Comparison of ENCODE assay signal across 24 cellular contexts in the genomic region with DNA sequence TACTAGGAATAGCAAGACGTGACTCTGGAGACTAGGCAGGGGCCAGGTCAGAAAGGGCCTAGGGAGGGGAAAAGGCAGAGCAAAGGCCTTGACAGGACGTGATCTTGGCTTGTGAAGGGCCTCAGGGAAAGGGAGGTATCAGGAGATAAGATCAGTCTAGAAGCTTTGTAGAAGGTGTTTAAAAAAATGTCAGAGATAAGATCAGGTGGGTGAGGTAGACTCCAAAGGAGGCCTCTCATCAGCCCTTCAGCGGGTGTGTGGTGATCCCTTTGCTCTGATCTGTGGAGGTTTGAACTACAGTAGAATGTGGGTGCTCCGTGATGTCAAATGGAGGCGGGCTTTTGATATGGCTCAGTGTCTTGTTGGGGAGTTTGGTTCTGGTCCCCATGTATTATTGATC.
DNase-seq lines count a peak whose midpoint lies in the region; ATAC-seq lines count a peak whose summit lies in the region.
"Had no signal": no experiment of that assay in that cellular context is flagged by ENCODE, and none has a peak within 500 bp of the region (broad histone marks: within the 10 kb centered on the region; RNA-seq: fewer than 3 reads in every experiment).

No MANE protein-coding gene starts in this region.

- H3K27ac ChIP-seq in substantia nigra (ENCODE audit: low read depth, low read length, poor library complexity, severe bottlenecking) = no peak overlapping the region
- H3K27ac ChIP-seq: A549, esophagus squamous epithelium, gastrocnemius medialis, HL-60, stomach had no signal

- DNase-seq in activated T-cell treated with anti-CD3 and anti-CD28 coated beads, Interleukin-2, amount 50 U/mL, for 72 hours = peak in 1 of 2 donors; percentile 9
- no peak for DNase-seq in activated T-cell treated with anti-CD3 and anti-CD28 coated beads, Interleukin-2, amount 50 U/mL, for 24 hours
- DNase-seq in ELF-1 (ENCODE audit: low read depth, low spot score) (peak; percentile 58), AML-193 (lab: John Stamatoyannopoulos, UW) (no peak), substantia nigra (lab: John Stamatoyannopoulos, UW) (no peak)
- DNase-seq in activated CD8-positive, alpha-beta T cell treated with anti-CD3 and anti-CD28 coated beads, Interleukin-2, amount 10 ng/mL, durations not matched to agents 7 days and 5 days = peak; percentile 23
- DNase-seq in naive thymus-derived CD8-positive, alpha-beta T cell = peak in 7 of 10 donors; percentile 8 to 64 (median 35)
- DNase-seq: activated B cell treated with CpG ODN at 0.5 μM for 24 hours; activated CD8-positive, alpha-beta memory T cell treated with anti-CD3 and anti-CD28 coated beads, Interleukin-2, amount 50 U/mL, for 48 hours; esophagus squamous epithelium; gastrocnemius medialis; hippocampal formation; left ventricle myocardium superior; NCI-H1105; NCI-H2029; NCI-H2227 treated with DMSO at 0.1 percent for 48 hours; stomach had no signal

- no peaks in the 10 kb centered on the region for H3K9me3 Mint-ChIP-seq in activated T-cell treated with anti-CD3 and anti-CD28 coated beads, Interleukin-2, amount 50 U/mL, for 72 hours
- H3K9me3 Mint-ChIP-seq in activated T-cell treated with anti-CD3 and anti-CD28 coated beads, Interleukin-2, amount 50 U/mL, for 24 hours = no peaks in the 10 kb centered on the region
- no peaks in the 10 kb centered on the region for H3K9me3 Mint-ChIP-seq in activated CD8-positive, alpha-beta T cell treated with anti-CD3 and anti-CD28 coated beads, Interleukin-2, amount 10 ng/mL, durations not matched to agents 7 days and 5 days (ENCODE audit: insufficient read depth)
- H3K9me3 Mint-ChIP-seq in naive thymus-derived CD8-positive, alpha-beta T cell = no peaks in the 10 kb centered on the region
- H3K9me3 Mint-ChIP-seq: activated B cell treated with CpG ODN at 0.5 μM for 24 hours, type B pancreatic cell had no signal

- CTCF ChIA-PET in activated CD8-positive, alpha-beta T cell treated with anti-CD3 and anti-CD28 coated beads, Interleukin-2, amount 10 ng/mL, durations not matched to agents 7 days and 5 days (lab: Charles Lee) = no interaction called here

- POLR2A ChIA-PET in activated CD8-positive, alpha-beta T cell treated with anti-CD3 and anti-CD28 coated beads, Interleukin-2, amount 10 ng/mL, durations not matched to agents 7 days and 5 days (lab: Charles Lee) = no interaction called here
- POLR2A ChIA-PET in naive thymus-derived CD8-positive, alpha-beta T cell (lab: Charles Lee) = no interaction called here

- no peak overlapping the region for H3K4me3 Mint-ChIP-seq in activated T-cell treated with anti-CD3 and anti-CD28 coated beads, Interleukin-2, amount 50 U/mL, for 72 hours
- no peak overlapping the region for H3K4me3 Mint-ChIP-seq in activated T-cell treated with anti-CD3 and anti-CD28 coated beads, Interleukin-2, amount 50 U/mL, for 24 hours
- no peak overlapping the region for H3K4me3 Mint-ChIP-seq in activated CD8-positive, alpha-beta T cell treated with anti-CD3 and anti-CD28 coated beads, Interleukin-2, amount 10 ng/mL, durations not matched to agents 7 days and 5 days
- H3K4me3 Mint-ChIP-seq in naive thymus-derived CD8-positive, alpha-beta T cell = peak overlapping the region in 3 of 10 donors; percentile 9 to 36 (median 13)
- H3K4me3 Mint-ChIP-seq: activated B cell treated with CpG ODN at 0.5 μM for 24 hours, brain, type B pancreatic cell had no signal

- H3K36me3 Mint-ChIP-seq in activated T-cell treated with anti-CD3 and anti-CD28 coated beads, Interleukin-2, amount 50 U/mL, for 72 hours (ENCODE audit: insufficient read depth in 2 of 2) = no peaks in the 10 kb centered on the region
- no peaks in the 10 kb centered on the region for H3K36me3 Mint-ChIP-seq in activated T-cell treated with anti-CD3 and anti-CD28 coated beads, Interleukin-2, amount 50 U/mL, for 24 hours (ENCODE audit: low read depth)
- no peaks in the 10 kb centered on the region for H3K36me3 Mint-ChIP-seq in activated CD8-positive, alpha-beta T cell treated with anti-CD3 and anti-CD28 coated beads, Interleukin-2, amount 10 ng/mL, durations not matched to agents 7 days and 5 days (ENCODE audit: low read depth)
- no peaks in the 10 kb centered on the region for H3K36me3 Mint-ChIP-seq in naive thymus-derived CD8-positive, alpha-beta T cell
- H3K36me3 Mint-ChIP-seq: type B pancreatic cell had no signal

- ATAC-seq in activated T-cell treated with anti-CD3 and anti-CD28 coated beads, Interleukin-2, amount 50 U/mL, for 72 hours (replicated peaks in 1 of 2) = peak; percentile 51 to 80
- ATAC-seq in activated CD8-positive, alpha-beta T cell treated with anti-CD3 and anti-CD28 coated beads, Interleukin-2, amount 10 ng/mL, durations not matched to agents 7 days and 5 days = peak; percentile 73
- ATAC-seq in naive thymus-derived CD8-positive, alpha-beta T cell = peak; percentile 80 to 98
- no peak for ATAC-seq in HG02588 (IDR thresholded peaks at IDR 0.05; ENCODE audit: unreplicated experiment)
- ATAC-seq: A549, gastrocnemius medialis, HepG2, left ventricle myocardium superior, SK-N-SH treated with all-trans-retinoic acid at 6 μM for 48 hours had no signal

- no peak overlapping the region for H3K27ac Mint-ChIP-seq in activated T-cell treated with anti-CD3 and anti-CD28 coated beads, Interleukin-2, amount 50 U/mL, for 72 hours
- H3K27ac Mint-ChIP-seq in activated T-cell treated with anti-CD3 and anti-CD28 coated beads, Interleukin-2, amount 50 U/mL, for 24 hours = no peak overlapping the region
- H3K27ac Mint-ChIP-seq in activated CD8-positive, alpha-beta T cell treated with anti-CD3 and anti-CD28 coated beads, Interleukin-2, amount 10 ng/mL, durations not matched to agents 7 days and 5 days = no peak overlapping the region
- peak overlapping the region; percentile 2 to 83 (median 60) for H3K27ac Mint-ChIP-seq in naive thymus-derived CD8-positive, alpha-beta T cell
- H3K27ac Mint-ChIP-seq: activated B cell treated with CpG ODN at 0.5 μM for 24 hours, type B pancreatic cell had no signal

- H3K27me3 Mint-ChIP-seq in activated T-cell treated with anti-CD3 and anti-CD28 coated beads, Interleukin-2, amount 50 U/mL, for 72 hours (ENCODE audit: low read depth) = peaks cover 27% of the 10 kb centered on the region
- H3K27me3 Mint-ChIP-seq in activated T-cell treated with anti-CD3 and anti-CD28 coated beads, Interleukin-2, amount 50 U/mL, for 24 hours = peaks cover 13% of the 10 kb centered on the region
- no peaks in the 10 kb centered on the region for H3K27me3 Mint-ChIP-seq in activated CD8-positive, alpha-beta T cell treated with anti-CD3 and anti-CD28 coated beads, Interleukin-2, amount 10 ng/mL, durations not matched to agents 7 days and 5 days (ENCODE audit: low read depth)
- no peaks in the 10 kb centered on the region for H3K27me3 Mint-ChIP-seq in naive thymus-derived CD8-positive, alpha-beta T cell
- H3K27me3 Mint-ChIP-seq: activated B cell treated with CpG ODN at 0.5 μM for 24 hours, type B pancreatic cell had no signal

- peaks cover 13% of the 10 kb centered on the region for H3K4me1 Mint-ChIP-seq in activated T-cell treated with anti-CD3 and anti-CD28 coated beads, Interleukin-2, amount 50 U/mL, for 72 hours (ENCODE audit: low read depth)
- peaks cover 11% of the 10 kb centered on the region for H3K4me1 Mint-ChIP-seq in activated T-cell treated with anti-CD3 and anti-CD28 coated beads, Interleukin-2, amount 50 U/mL, for 24 hours (ENCODE audit: low read depth)
- H3K4me1 Mint-ChIP-seq in activated CD8-positive, alpha-beta T cell treated with anti-CD3 and anti-CD28 coated beads, Interleukin-2, amount 10 ng/mL, durations not matched to agents 7 days and 5 days (ENCODE audit: low read depth) = peaks cover 8% of the 10 kb centered on the region
- peaks cover 9 to 14% (median 13%) of the 10 kb centered on the region in 4 donors for H3K4me1 Mint-ChIP-seq in naive thymus-derived CD8-positive, alpha-beta T cell
- H3K4me1 Mint-ChIP-seq: activated B cell treated with CpG ODN at 0.5 μM for 24 hours had no signal

Comparison
In these comparisons a context has a peak if more than half of its experiments do, and no peak if none do; other contexts are left out.
1. DNase-seq: peak in ELF-1 (single experiment), activated CD8-positive, alpha-beta T cell treated with anti-CD3 and anti-CD28 coated beads, Interleukin-2, amount 10 ng/mL, durations not matched to agents 7 days and 5 days (single experiment) and naive thymus-derived CD8-positive, alpha-beta T cell (7 of 10); none in activated T-cell treated with anti-CD3 and anti-CD28 coated beads, Interleukin-2, amount 50 U/mL, for 24 hours (single experiment), AML-193 (0 of 2) and substantia nigra (0 of 49).
2. H3K27ac Mint-ChIP-seq: peak in naive thymus-derived CD8-positive, alpha-beta T cell (10 of 10); none in activated T-cell treated with anti-CD3 and anti-CD28 coated beads, Interleukin-2, amount 50 U/mL, for 72 hours (single experiment), activated T-cell treated with anti-CD3 and anti-CD28 coated beads, Interleukin-2, amount 50 U/mL, for 24 hours (single experiment) and activated CD8-positive, alpha-beta T cell treated with anti-CD3 and anti-CD28 coated beads, Interleukin-2, amount 10 ng/mL, durations not matched to agents 7 days and 5 days (single experiment).